Comparison of ENCODE assay signal across 1 cellular context in the genomic region with DNA sequence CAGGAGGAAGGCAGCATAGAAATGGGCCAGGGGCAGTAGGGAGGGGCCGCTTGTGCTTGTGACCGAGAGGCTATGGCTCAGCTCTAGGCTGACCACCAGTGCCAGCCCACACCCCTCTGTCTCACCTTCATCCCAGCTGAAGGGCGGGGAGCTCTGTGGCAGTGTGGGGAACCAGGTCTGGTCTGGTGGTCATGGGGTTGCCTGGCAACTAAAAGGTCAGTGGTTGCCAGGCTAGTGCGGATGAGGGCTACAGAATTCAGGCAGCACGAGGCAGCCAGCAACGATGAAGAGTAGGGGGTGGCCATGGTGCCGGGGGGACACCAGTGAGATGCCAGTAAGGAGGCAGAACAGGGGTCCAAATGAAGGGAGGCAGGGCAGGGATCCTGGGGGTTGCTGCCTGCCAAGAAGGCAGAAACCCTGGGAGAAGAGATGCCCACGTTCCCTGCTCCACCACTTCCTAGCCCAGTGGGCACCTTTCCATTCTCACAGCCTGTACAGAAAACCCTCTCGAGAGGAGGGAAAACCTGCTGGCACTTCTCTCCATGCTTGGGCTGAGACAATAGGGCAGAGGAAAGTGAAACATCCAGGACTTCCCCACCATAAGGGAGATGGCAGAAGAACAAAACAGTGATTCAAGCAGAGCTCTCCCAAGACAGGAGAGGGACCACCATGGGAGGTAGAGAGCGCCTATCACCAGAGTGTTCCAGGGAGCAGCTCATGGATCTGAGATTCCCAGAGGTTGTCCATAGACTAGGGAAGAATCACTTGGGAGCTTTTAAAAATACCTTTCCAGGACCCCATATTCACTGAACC.
TF ChIP-seq lines count a peak whose summit lies in the region.

No MANE protein-coding gene starts in this region.

TF ChIP-seq in H1, 55 proteins besides CTCF, POLR2A, EP300 and RAD21:
- TF ChIP-seq YY1 (IDR thresholded peaks at IDR 0.05; ENCODE audit: low read depth, low read length), result no peak
- TF ChIP-seq SUZ12 (IDR thresholded peaks at IDR 0.05; ENCODE audit: low read length), result peak; percentile 30; the same call in 1 of the 2 replicates
- no peak for TF ChIP-seq TCF12 (IDR thresholded peaks at IDR 0.05; ENCODE audit: low read depth, low read length)
- peak; percentile 62 for TF ChIP-seq EZH2 (IDR thresholded peaks at IDR 0.05; ENCODE audit: low read depth, low read length, severe bottlenecking)
- TF ChIP-seq PHF8 (conservative IDR thresholded peaks at IDR 0.05; ENCODE audit: low read depth, low read length), result no peak
